10 cellular contexts compared by ENCODE assay signal in the genomic region with DNA sequence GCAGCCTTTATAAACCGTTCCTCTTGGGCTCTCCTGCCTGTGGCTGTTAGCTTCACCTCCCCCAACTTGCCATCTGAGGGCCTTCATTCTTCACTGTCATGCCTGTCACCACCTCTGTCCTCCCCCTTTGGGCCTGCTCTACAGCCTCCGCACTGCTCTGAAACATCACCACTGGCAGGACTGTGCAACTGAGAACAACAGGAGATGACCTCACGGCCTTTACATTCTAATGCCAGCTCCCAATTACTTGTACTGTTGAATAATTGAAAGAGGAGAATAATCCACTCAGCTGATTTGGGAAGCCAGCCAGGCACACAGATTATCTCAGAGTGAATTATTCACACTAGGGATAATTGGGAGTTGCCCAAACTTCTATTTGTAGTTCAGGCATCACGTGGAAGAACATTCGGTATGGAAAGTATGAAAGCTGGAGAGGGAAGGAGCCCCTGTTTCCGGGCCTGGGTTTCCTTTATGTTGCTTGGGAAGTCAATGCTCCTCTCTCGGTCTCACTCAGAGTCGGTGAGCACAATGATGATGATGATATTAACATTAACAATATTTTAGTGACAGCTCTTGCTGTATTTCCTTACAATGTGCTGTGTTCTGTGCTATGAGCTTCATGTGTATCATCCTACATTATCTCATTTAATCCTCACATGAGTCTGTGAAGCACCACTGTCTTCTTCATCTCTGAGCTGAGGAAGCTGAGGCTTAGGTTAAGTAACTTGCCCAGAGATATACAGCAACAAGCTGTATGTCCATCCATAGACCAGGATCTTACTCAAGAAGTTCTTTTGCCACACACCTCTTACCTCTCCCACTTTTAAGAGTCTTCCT.
A peak's percentile ranks its signal among the peaks of the same experiment; 100 is the strongest.
DNase-seq lines count a peak whose midpoint lies in the region; ATAC-seq, FAIRE-seq and TF ChIP-seq lines count a peak whose summit lies in the region.
"Had no signal": no experiment of that assay in that cellular context is flagged by ENCODE, and none has a peak within 500 bp of the region (broad histone marks: within the 10 kb centered on the region; RNA-seq: fewer than 3 reads in every experiment).

No MANE protein-coding gene starts in this region.

- FAIRE-seq in kidney (lab: Jason Lieb, UNC) = no peak

- H3K4me1 Mint-ChIP-seq in naive thymus-derived CD8-positive, alpha-beta T cell = peaks cover 2 to 6% (median 4%) of the 10 kb centered on the region in 4 donors
- H3K4me1 Mint-ChIP-seq in activated CD4-positive, alpha-beta memory T cell treated with anti-CD3 and anti-CD28 coated beads for 36 hours (ENCODE audit: low read depth) = no peaks in the 10 kb centered on the region

- H3K4me3 ChIP-seq in cardiac fibroblast (replicated peaks in 1 of 2; ENCODE audit: low read depth in 2 of 2, low read length in 2 of 2) (no peak overlapping the region), kidney (ENCODE audit: low read length in 2 of 2) (no peak overlapping the region), spleen (no peak overlapping the region)

- H3K27ac ChIP-seq in kidney (ENCODE audit: low read depth in 2 of 2, low read length in 2 of 2) = peak overlapping the region; percentile 55 to 66
- peak overlapping the region in 7 of 8 donors; percentile 41 to 63 (median 51) for H3K27ac ChIP-seq in spleen

- intact Hi-C loops in kidney (cut with DNase I) = no loop called here
- intact Hi-C loops in spleen (cut with DNase I; ENCODE audit: low total_unique reads) = no loop called here
- intact Hi-C loops in activated CD4-positive, alpha-beta memory T cell treated with anti-CD3 and anti-CD28 coated beads for 36 hours (cut with micrococcal nuclease) = no loop called here

- H3K9ac ChIP-seq in kidney (ENCODE audit: low read length in 2 of 2) = peak overlapping the region in 1 of 2 donors; percentile 29

- H3K27me3 ChIP-seq in spleen (replicated peaks in 1 of 7) = no peaks in the 10 kb centered on the region

- H3K9me3 ChIP-seq in kidney (ENCODE audit: control insufficient read depth in 1 of 2, low read length in 2 of 2) (no peaks in the 10 kb centered on the region), spleen (no peaks in the 10 kb centered on the region)

- WGBS in spleen, 5 donors = 69 to 80% (median 74%) methylated on average over 8 of the region's 8 CpGs

- peak; percentile 22 to 73 for DNase-seq in NCI-H2081 (lab: John Stamatoyannopoulos, UW)
- peak; percentile 60 to 94 for DNase-seq in cardiac fibroblast (ENCODE audit: low read depth in 2 of 2)
- no peak for DNase-seq in kidney
- DNase-seq in spleen = no peak
- DNase-seq in NCI-H1417 treated with DMSO at 0.1 percent for 48 hours (lab: John Stamatoyannopoulos, UW) = no peak
- DNase-seq in naive thymus-derived CD8-positive, alpha-beta T cell = no peak
- DNase-seq in activated CD4-positive, alpha-beta memory T cell treated with anti-CD3 and anti-CD28 coated beads for 36 hours = no peak
- DNase-seq: DND-41 had no signal

- H3K27me3 Mint-ChIP-seq in naive thymus-derived CD8-positive, alpha-beta T cell = no peaks in the 10 kb centered on the region
- no peaks in the 10 kb centered on the region for H3K27me3 Mint-ChIP-seq in activated CD4-positive, alpha-beta memory T cell treated with anti-CD3 and anti-CD28 coated beads for 36 hours
- H3K27me3 Mint-ChIP-seq: activated naive CD8-positive, alpha-beta T cell had no signal

- H3K4me3 Mint-ChIP-seq in naive thymus-derived CD8-positive, alpha-beta T cell = no peak overlapping the region
- no peak overlapping the region for H3K4me3 Mint-ChIP-seq in activated CD4-positive, alpha-beta memory T cell treated with anti-CD3 and anti-CD28 coated beads for 36 hours
- H3K4me3 Mint-ChIP-seq: activated naive CD8-positive, alpha-beta T cell had no signal

- H3K36me3 ChIP-seq in kidney (ENCODE audit: control insufficient read depth in 1 of 2, insufficient read depth in 2 of 2, low read length in 2 of 2) (no peaks in the 10 kb centered on the region), spleen (no peaks in the 10 kb centered on the region)

- H3K4me1 ChIP-seq in kidney (ENCODE audit: control insufficient read depth in 1 of 2, insufficient read depth in 1 of 2, low read depth in 1 of 2, low read length in 2 of 2) (peaks cover 10 to 18% of the 10 kb centered on the region in 2 donors), spleen (peaks cover 0 to 22% (median 11%) of the 10 kb centered on the region in 6 donors)

- POLR2A ChIA-PET in naive thymus-derived CD8-positive, alpha-beta T cell (lab: Charles Lee) = no interaction called here
- POLR2A ChIA-PET in activated CD4-positive, alpha-beta memory T cell treated with anti-CD3 and anti-CD28 coated beads for 36 hours (lab: Charles Lee) = no interaction called here

- TF ChIP-seq POLR2A in spleen (IDR thresholded peaks at IDR 0.05) = no peak

- H3K9me3 Mint-ChIP-seq in naive thymus-derived CD8-positive, alpha-beta T cell = no peaks in the 10 kb centered on the region
- H3K9me3 Mint-ChIP-seq in activated CD4-positive, alpha-beta memory T cell treated with anti-CD3 and anti-CD28 coated beads for 36 hours = no peaks in the 10 kb centered on the region

- H3K36me3 Mint-ChIP-seq in naive thymus-derived CD8-positive, alpha-beta T cell = peaks cover 0 to 8% (median 3%) of the 10 kb centered on the region in 3 donors
- no peaks in the 10 kb centered on the region for H3K36me3 Mint-ChIP-seq in activated CD4-positive, alpha-beta memory T cell treated with anti-CD3 and anti-CD28 coated beads for 36 hours
- H3K36me3 Mint-ChIP-seq: activated naive CD8-positive, alpha-beta T cell had no signal

- no peak for ATAC-seq in HG02678 (IDR thresholded peaks at IDR 0.05; ENCODE audit: unreplicated experiment)
- ATAC-seq in naive thymus-derived CD8-positive, alpha-beta T cell = no peak

- TF ChIP-seq CTCF in cardiac fibroblast (IDR thresholded peaks at IDR 0.05; ENCODE audit: low read depth, low read length) (no peak), kidney (IDR thresholded peaks at IDR 0.05; ENCODE audit: borderline replicate concordance, extremely low read depth, insufficient read depth) (no peak), spleen (IDR thresholded peaks at IDR 0.05 in 8 of 11, conservative IDR thresholded peaks at IDR 0.05 in 3 of 11) (no peak)

- H3K27ac Mint-ChIP-seq in naive thymus-derived CD8-positive, alpha-beta T cell = no peak overlapping the region
- H3K27ac Mint-ChIP-seq in activated CD4-positive, alpha-beta memory T cell treated with anti-CD3 and anti-CD28 coated beads for 36 hours = no peak overlapping the region
- H3K27ac Mint-ChIP-seq: activated naive CD8-positive, alpha-beta T cell had no signal

- CTCF ChIA-PET in activated CD4-positive, alpha-beta memory T cell treated with anti-CD3 and anti-CD28 coated beads for 36 hours (lab: Charles Lee) = interaction anchor here (0.9 to 1.0 kb wide), 2 partner anchors 12 to 288 kb away, joined by 3 to 4 read pairs; no protein-coding TSS in a partner anchor

Comparison
In these comparisons a context has a peak if more than half of its experiments do, and no peak if none do; other contexts are left out.
1. DNase-seq: peak in NCI-H2081 (2 of 2) and cardiac fibroblast (2 of 2); none in kidney (single experiment), spleen (single experiment), NCI-H1417 treated with DMSO at 0.1 percent for 48 hours (single experiment), naive thymus-derived CD8-positive, alpha-beta T cell (0 of 10) and activated CD4-positive, alpha-beta memory T cell treated with anti-CD3 and anti-CD28 coated beads for 36 hours (single experiment).